9 cellular contexts compared by ENCODE assay signal in the genomic region with DNA sequence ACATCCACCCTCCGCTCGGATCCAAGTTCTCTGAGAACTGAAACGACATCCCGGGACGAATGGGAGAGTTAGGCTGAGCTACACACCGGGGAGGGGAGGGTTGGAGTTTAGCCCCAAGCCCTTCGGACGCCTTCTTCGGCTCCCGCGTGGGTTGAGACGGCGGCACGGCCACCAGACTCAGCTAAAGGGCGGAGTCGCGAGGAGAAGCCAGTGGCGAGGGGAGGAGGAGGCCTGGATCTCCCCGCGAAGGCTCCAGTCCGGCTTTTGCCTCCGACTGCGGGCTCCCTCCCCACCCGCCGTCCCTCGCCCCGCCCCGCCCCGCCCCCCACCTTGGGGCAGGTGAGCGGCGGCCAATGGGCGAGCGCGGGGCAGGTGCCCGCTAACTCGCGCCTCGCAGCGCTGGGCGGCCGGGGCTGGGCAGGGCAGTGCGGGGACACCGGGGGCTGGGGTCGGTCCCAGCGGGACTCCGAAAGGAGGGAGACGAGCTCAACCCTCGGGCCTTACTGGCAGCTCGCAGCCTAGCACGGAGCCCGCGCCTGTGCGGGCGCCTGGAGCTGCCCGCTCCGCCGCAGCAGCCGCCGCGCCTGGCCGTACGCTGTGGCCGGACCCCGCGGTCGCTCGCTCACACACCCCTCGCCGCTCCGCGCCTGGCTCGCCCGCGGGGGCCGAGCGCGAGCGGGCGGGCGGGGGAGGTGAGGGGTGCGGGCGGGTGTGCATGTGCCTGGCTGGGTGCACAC. TPM values are rescaled to one million over a fixed set of nuclear protein-coding genes. Genes with fewer than 3 reads are reported as not detected.
DNase-seq lines count a peak whose midpoint lies in the region; ATAC-seq and TF ChIP-seq lines count a peak whose summit lies in the region.
"Had no signal": no experiment of that assay in that cellular context is flagged by ENCODE, and none has a peak within 500 bp of the region (broad histone marks: within the 10 kb centered on the region; RNA-seq: fewer than 3 reads in every experiment).

A gene (plus strand): TSS at position 382 of the 737 bp plus-strand sequence. CDS start 334 bp downstream, at position 716.

- no peaks in the 10 kb centered on the region for H3K36me3 Mint-ChIP-seq in nephron progenitor cell (ENCODE audit: low read depth)

- H3K36me3 ChIP-seq in HEK293 (ENCODE audit: control insufficient read depth in 2 of 2, insufficient read depth in 1 of 2, low read length in 2 of 2) (no peaks in the 10 kb centered on the region), esophagus muscularis mucosa (no peaks in the 10 kb centered on the region)

- peaks cover 32 to 100% (median 93%) of the 10 kb centered on the region in 4 donors for H3K27me3 ChIP-seq in esophagus muscularis mucosa

- H3K27me3 Mint-ChIP-seq in nephron progenitor cell (ENCODE audit: low read depth, poor library complexity): peaks cover 50% of the 10 kb centered on the region

- CTCF ChIA-PET in GM10248 (lab: Yijun Ruan, JAX): interaction anchor here (0.7 to 2.5 kb wide), 7 partner anchors 19 to 260 kb away, joined by 3 to 12 read pairs (median 4); a partner anchor contains a TSS
- CTCF ChIA-PET in HEK293 (lab: Yijun Ruan, JAX): interaction anchor here (0.6 to 3.4 kb wide), 8 partner anchors 17 to 331 kb away, joined by 3 to 20 read pairs (median 4); a partner anchor contains a TSS

- POLR2A ChIA-PET in GM10248 (lab: Yijun Ruan, JAX): no interaction called here
- POLR2A ChIA-PET in HEK293 (lab: Yijun Ruan, JAX): interaction anchor here (1.3 to 1.9 kb wide), 4 partner anchors 11 to 31 kb away, joined by 3 to 9 read pairs (median 4); a partner anchor contains a TSS

- H3K4me3 ChIP-seq in HEK293 (ENCODE audit: low read depth, low read length): peak within 1 kb of the TSS; percentile 51
- peak within 1 kb of the TSS; percentile 47 to 57 (median 49) for H3K4me3 ChIP-seq in esophagus muscularis mucosa

- DNase-seq in GM10248 (ENCODE audit: extremely low spot score): peak; percentile 85
- peak; percentile 29 to 71 for DNase-seq in NCI-H187 (lab: John Stamatoyannopoulos, UW)
- peak; percentile 31 for DNase-seq in activated CD4-positive, alpha-beta T cell treated with anti-CD3 and anti-CD28 coated beads, Interleukin-2, amount 50 U/mL, for 1 hour
- DNase-seq in esophagus muscularis mucosa (ENCODE audit: extremely low spot score): no peak
- DNase-seq in nephron progenitor cell: peak; percentile 64
- no peak for DNase-seq in superior temporal gyrus (ENCODE audit: extremely low spot score)

- no peak within 1 kb of the TSS for H3K27ac Mint-ChIP-seq in nephron progenitor cell

- TF ChIP-seq CTCF in GM10248 (IDR thresholded peaks at IDR 0.05; ENCODE audit: control extremely low read depth, extremely low read depth, low read depth, missing control alignments): no peak
- no peak for TF ChIP-seq CTCF in HEK293 (tag by site-specific recombination; IDR thresholded peaks at IDR 0.05)
- no peak for TF ChIP-seq CTCF in esophagus muscularis mucosa (IDR thresholded peaks at IDR 0.05)
- no peak for TF ChIP-seq CTCF in nephron progenitor cell (IDR thresholded peaks at IDR 0.05)

- peak within 1 kb of the TSS; percentile 67 for H3K4me3 Mint-ChIP-seq in nephron progenitor cell

- peaks cover 17% of the 10 kb centered on the region for H3K4me1 Mint-ChIP-seq in nephron progenitor cell

- intact Hi-C loops in esophagus muscularis mucosa (cut with DNase I): no loop called here

- no peak for ATAC-seq in HG03175 (IDR thresholded peaks at IDR 0.05; ENCODE audit: unreplicated experiment)

- H3K27ac ChIP-seq in HEK293 (ENCODE audit: extremely low read depth, low read depth, low read length): peak within 1 kb of the TSS; percentile 14; the same call in 1 of the 2 replicates
- no peak within 1 kb of the TSS for H3K27ac ChIP-seq in esophagus muscularis mucosa (replicated peaks in 1 of 4)

- H3K9me3 Mint-ChIP-seq in nephron progenitor cell: peaks cover 4% of the 10 kb centered on the region

- WGBS in esophagus muscularis mucosa: 1% methylated on average over 26 of the region's 82 CpGs

- H3K9me3 ChIP-seq in HEK293 (ENCODE audit: control insufficient read depth, insufficient read depth, low read depth, low read length) (no peaks in the 10 kb centered on the region), esophagus muscularis mucosa (no peaks in the 10 kb centered on the region)

- no peak for TF ChIP-seq POLR2A in esophagus muscularis mucosa (IDR thresholded peaks at IDR 0.05; ENCODE audit: low read depth)

- H3K4me1 ChIP-seq in HEK293 (ENCODE audit: control insufficient read depth, insufficient read depth, low read length) (no peaks in the 10 kb centered on the region), esophagus muscularis mucosa (peaks cover 53 to 67% (median 61%) of the 10 kb centered on the region in 4 donors)

- no peak for TF ChIP-seq EP300 in esophagus muscularis mucosa (IDR thresholded peaks at IDR 0.05)

TF ChIP-seq in HEK293, 187 proteins besides CTCF, POLR2A, EP300 and RAD21 (continues in another document):
- TF ChIP-seq, protein P1, sequence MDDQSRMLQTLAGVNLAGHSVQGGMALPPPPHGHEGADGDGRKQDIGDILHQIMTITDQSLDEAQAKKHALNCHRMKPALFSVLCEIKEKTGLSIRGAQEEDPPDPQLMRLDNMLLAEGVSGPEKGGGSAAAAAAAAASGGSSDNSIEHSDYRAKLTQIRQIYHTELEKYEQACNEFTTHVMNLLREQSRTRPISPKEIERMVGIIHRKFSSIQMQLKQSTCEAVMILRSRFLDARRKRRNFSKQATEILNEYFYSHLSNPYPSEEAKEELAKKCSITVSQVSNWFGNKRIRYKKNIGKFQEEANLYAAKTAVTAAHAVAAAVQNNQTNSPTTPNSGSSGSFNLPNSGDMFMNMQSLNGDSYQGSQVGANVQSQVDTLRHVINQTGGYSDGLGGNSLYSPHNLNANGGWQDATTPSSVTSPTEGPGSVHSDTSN (CRISPR knock-in tag; IDR thresholded peaks at IDR 0.05): 0 out of 2 replicates have a peak, but pooled peaks have one; percentile 21
- TF ChIP-seq, protein P2, sequence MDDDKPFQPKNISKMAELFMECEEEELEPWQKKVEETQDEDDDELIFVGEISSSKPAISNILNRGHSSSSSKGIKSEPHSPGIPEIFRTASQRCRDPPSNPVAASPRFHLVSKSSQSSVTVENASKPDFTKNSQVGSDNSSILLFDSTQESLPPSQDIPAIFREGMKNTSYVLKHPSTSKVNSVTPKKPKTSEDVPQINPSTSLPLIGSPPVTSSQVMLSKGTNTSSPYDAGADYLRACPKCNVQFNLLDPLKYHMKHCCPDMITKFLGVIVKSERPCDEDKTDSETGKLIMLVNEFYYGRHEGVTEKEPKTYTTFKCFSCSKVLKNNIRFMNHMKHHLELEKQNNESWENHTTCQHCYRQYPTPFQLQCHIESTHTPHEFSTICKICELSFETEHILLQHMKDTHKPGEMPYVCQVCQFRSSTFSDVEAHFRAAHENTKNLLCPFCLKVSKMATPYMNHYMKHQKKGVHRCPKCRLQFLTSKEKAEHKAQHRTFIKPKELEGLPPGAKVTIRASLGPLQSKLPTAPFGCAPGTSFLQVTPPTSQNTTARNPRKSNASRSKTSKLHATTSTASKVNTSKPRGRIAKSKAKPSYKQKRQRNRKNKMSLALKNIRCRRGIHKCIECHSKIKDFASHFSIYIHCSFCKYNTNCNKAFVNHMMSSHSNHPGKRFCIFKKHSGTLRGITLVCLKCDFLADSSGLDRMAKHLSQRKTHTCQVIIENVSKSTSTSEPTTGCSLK (tag by site-specific recombination; IDR thresholded peaks at IDR 0.05): no peak
- peak; percentile 28; the same call in 1 of the 2 replicates for TF ChIP-seq KLF1 (tag by site-specific recombination; IDR thresholded peaks at IDR 0.05)
- TF ChIP-seq EGR2 (tag by site-specific recombination; IDR thresholded peaks at IDR 0.05; ENCODE audit: low read depth): no peak
- TF ChIP-seq, protein P3, sequence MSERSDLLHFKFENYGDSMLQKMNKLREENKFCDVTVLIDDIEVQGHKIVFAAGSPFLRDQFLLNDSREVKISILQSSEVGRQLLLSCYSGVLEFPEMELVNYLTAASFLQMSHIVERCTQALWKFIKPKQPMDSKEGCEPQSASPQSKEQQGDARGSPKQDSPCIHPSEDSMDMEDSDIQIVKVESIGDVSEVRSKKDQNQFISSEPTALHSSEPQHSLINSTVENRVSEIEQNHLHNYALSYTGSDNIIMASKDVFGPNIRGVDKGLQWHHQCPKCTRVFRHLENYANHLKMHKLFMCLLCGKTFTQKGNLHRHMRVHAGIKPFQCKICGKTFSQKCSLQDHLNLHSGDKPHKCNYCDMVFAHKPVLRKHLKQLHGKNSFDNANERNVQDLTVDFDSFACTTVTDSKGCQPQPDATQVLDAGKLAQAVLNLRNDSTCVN (tag by site-specific recombination; optimal IDR thresholded peaks at IDR 0.05): peak; percentile 36
- TF ChIP-seq ZSCAN30 (tag by site-specific recombination; IDR thresholded peaks at IDR 0.05): no peak
- peak; percentile 55 for TF ChIP-seq SP3 (tag by site-specific recombination; IDR thresholded peaks at IDR 0.05)
- TF ChIP-seq ZNF248 (tag by site-specific recombination; IDR thresholded peaks at IDR 0.05): no peak
- no peak for TF ChIP-seq IKZF3 (tag by site-specific recombination; IDR thresholded peaks at IDR 0.05)
- TF ChIP-seq ZNF560 (tag by site-specific recombination; IDR thresholded peaks at IDR 0.05; ENCODE audit: borderline replicate concordance): no peak
- TF ChIP-seq, protein P4, sequence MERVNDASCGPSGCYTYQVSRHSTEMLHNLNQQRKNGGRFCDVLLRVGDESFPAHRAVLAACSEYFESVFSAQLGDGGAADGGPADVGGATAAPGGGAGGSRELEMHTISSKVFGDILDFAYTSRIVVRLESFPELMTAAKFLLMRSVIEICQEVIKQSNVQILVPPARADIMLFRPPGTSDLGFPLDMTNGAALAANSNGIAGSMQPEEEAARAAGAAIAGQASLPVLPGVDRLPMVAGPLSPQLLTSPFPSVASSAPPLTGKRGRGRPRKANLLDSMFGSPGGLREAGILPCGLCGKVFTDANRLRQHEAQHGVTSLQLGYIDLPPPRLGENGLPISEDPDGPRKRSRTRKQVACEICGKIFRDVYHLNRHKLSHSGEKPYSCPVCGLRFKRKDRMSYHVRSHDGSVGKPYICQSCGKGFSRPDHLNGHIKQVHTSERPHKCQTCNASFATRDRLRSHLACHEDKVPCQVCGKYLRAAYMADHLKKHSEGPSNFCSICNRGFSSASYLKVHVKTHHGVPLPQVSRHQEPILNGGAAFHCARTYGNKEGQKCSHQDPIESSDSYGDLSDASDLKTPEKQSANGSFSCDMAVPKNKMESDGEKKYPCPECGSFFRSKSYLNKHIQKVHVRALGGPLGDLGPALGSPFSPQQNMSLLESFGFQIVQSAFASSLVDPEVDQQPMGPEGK (tag by site-specific recombination; IDR thresholded peaks at IDR 0.05): 0 out of 2 replicates have a peak, but pooled peaks have one; percentile 20
- TF ChIP-seq KLF8 (tag by site-specific recombination; IDR thresholded peaks at IDR 0.05): peak; percentile 53; the same call in 1 of the 2 replicates
- TF ChIP-seq ZNF324 (tag by site-specific recombination; IDR thresholded peaks at IDR 0.05): no peak
- peak; percentile 71 for TF ChIP-seq ZBTB8A (tag by site-specific recombination; IDR thresholded peaks at IDR 0.05)
- peak; percentile 41; the same call in 1 of the 2 replicates for TF ChIP-seq ZBTB20 (tag by site-specific recombination; IDR thresholded peaks at IDR 0.05)
- TF ChIP-seq ZNF561 (tag by site-specific recombination; IDR thresholded peaks at IDR 0.05; ENCODE audit: borderline replicate concordance): no peak

RNA-seq across cellular contexts. Expression of the gene that starts here (rescaled TPM):
- total RNA-seq in esophagus muscularis mucosa: not detected
- total RNA-seq: T-helper 2 cell treated with Interferon-gamma antibody and Interleukin-4, amounts not matched to agents 100 ng/mL and 5 ng/mL, for 36 hours had no signal

Comparison
In these comparisons a context has a peak if more than half of its experiments do, and no peak if none do; other contexts are left out.
1. DNase-seq: peak in GM10248 (single experiment), NCI-H187 (2 of 2), activated CD4-positive, alpha-beta T cell treated with anti-CD3 and anti-CD28 coated beads, Interleukin-2, amount 50 U/mL, for 1 hour (single experiment) and nephron progenitor cell (single experiment); none in esophagus muscularis mucosa (single experiment) and superior temporal gyrus (single experiment).